Comparison of ENCODE assay signal across 23 cellular contexts in genomic region chr3:135641771-135642170, GRCh38.
DNase-seq lines count a peak whose midpoint lies in the region; ATAC-seq and TF ChIP-seq lines count a peak whose summit lies in the region.
"Had no signal": no experiment of that assay in that cellular context is flagged by ENCODE, and none has a peak within 500 bp of the region (broad histone marks: within the 10 kb centered on the region; RNA-seq: fewer than 3 reads in every experiment).

No MANE protein-coding gene starts in this region.

- H3K36me3 ChIP-seq in lower lobe of right lung = no peaks in the 10 kb centered on the region
- H3K36me3 ChIP-seq: BE2C; BLaER1 treated with 17β-estradiol and CSF1 and Interleukin-3, amounts not matched to agents 10 nM and 100 nM; HAP-1 had no signal

- peak in 2 of 3 experiments; percentile 44 to 83 for DNase-seq in NCI-H1417 (lab: John Stamatoyannopoulos, UW)
- DNase-seq in NCI-H2227 (lab: John Stamatoyannopoulos, UW; ENCODE audit: unreplicated experiment) = peak; percentile 64
- DNase-seq in SK-N-DZ (ENCODE audit: low spot score) = peak; percentile 37
- DNase-seq in left kidney (ENCODE audit: low read depth, low spot score) = peak; percentile 92
- no peak for DNase-seq in lower lobe of right lung
- DNase-seq in right cardiac atrium = no peak
- DNase-seq: 8988T; ACHN; AML-193; BE2C; CD4-positive, alpha-beta T cell; CD8-positive, alpha-beta memory T cell; DMS 273 treated with DMSO at 0.1 percent for 48 hours; DMS79; EL; GDM1; HFFc6 had no signal

- H3K4me3 ChIP-seq in lower lobe of right lung (no peak overlapping the region), right cardiac atrium (ENCODE audit: low read length) (no peak overlapping the region)
- H3K4me3 ChIP-seq: A549; BLaER1 treated with 17β-estradiol and CSF1 and Interleukin-3, amounts not matched to agents 10 nM and 100 nM; GM12878; GM23338; HAP-1 had no signal

- H3K27ac ChIP-seq in lower lobe of right lung (no peak overlapping the region), right cardiac atrium (ENCODE audit: low read length) (no peak overlapping the region)
- H3K27ac ChIP-seq: A549; BLaER1 treated with 17β-estradiol and CSF1 and Interleukin-3, amounts not matched to agents 10 nM and 100 nM had no signal

- intact Hi-C loops in lower lobe of right lung (cut with DNase I) = no loop called here
- intact Hi-C loops in right cardiac atrium (cut with DNase I) = no loop called here

- ATAC-seq in lower lobe of right lung (no peak), HG03342 (IDR thresholded peaks at IDR 0.05; ENCODE audit: unreplicated experiment) (no peak), right cardiac atrium (no peak)
- ATAC-seq: A549, GM12878, GM23338 had no signal

- no peaks in the 10 kb centered on the region for H3K4me1 ChIP-seq in lower lobe of right lung
- H3K4me1 ChIP-seq in right cardiac atrium (ENCODE audit: control insufficient read depth, insufficient read depth, low read length) = no peaks in the 10 kb centered on the region
- H3K4me1 ChIP-seq: A549; BE2C; BLaER1 treated with 17β-estradiol and CSF1 and Interleukin-3, amounts not matched to agents 10 nM and 100 nM; HAP-1 had no signal

- TF ChIP-seq CTCF in lower lobe of right lung (IDR thresholded peaks at IDR 0.05) = no peak

- no peaks in the 10 kb centered on the region for H3K9me3 ChIP-seq in lower lobe of right lung
- H3K9me3 ChIP-seq in right cardiac atrium (ENCODE audit: control insufficient read depth, low read length) = no peaks in the 10 kb centered on the region
- H3K9me3 ChIP-seq: A549, BE2C, HAP-1 had no signal

- H3K27me3 ChIP-seq in lower lobe of right lung (ENCODE audit: low read depth) (no peaks in the 10 kb centered on the region), right cardiac atrium (ENCODE audit: control insufficient read depth, insufficient read depth) (no peaks in the 10 kb centered on the region)
- H3K27me3 ChIP-seq: BE2C; BLaER1 treated with 17β-estradiol and CSF1 and Interleukin-3, amounts not matched to agents 10 nM and 100 nM had no signal

Comparison
In these comparisons a context has a peak if more than half of its experiments do, and no peak if none do; other contexts are left out.
1. DNase-seq: peak in NCI-H1417 (2 of 3), NCI-H2227 (single experiment), SK-N-DZ (single experiment) and left kidney (single experiment); none in lower lobe of right lung (single experiment) and right cardiac atrium (0 of 3).